ENCODE assay signal across 19 cellular contexts in genomic region chr11:10392680-10393079, GRCh38.
DNase-seq lines count a peak whose midpoint lies in the region; TF ChIP-seq lines count a peak whose summit lies in the region.
"Had no signal": no experiment of that assay in that cellular context is flagged by ENCODE, and none has a peak within 500 bp of the region (broad histone marks: within the 10 kb centered on the region; RNA-seq: fewer than 3 reads in every experiment).

No MANE protein-coding gene starts in this region.

- peak overlapping the region; percentile 14 for H3K4me2 ChIP-seq in GM23248 (ENCODE audit: unreplicated experiment)

- H2AFZ ChIP-seq in GM23248 = peak overlapping the region; percentile 3; the same call in 1 of the 2 replicates

- no peaks in the 10 kb centered on the region for H3K27me3 ChIP-seq in GM23248 (replicated peaks; ENCODE audit: insufficient read depth)
- H3K27me3 ChIP-seq in adipocyte (replicated peaks; ENCODE audit: control insufficient read depth, insufficient read depth, low read length) = no peaks in the 10 kb centered on the region
- H3K27me3 ChIP-seq in stomach smooth muscle (ENCODE audit: control insufficient read depth in 1 of 2, insufficient read depth in 2 of 2, low read length in 2 of 2) = no peaks in the 10 kb centered on the region
- no peaks in the 10 kb centered on the region for H3K27me3 ChIP-seq in sigmoid colon
- H3K27me3 ChIP-seq: BLaER1 treated with 17β-estradiol and CSF1 and Interleukin-3, amounts not matched to agents 10 nM and 100 nM; breast epithelium had no signal

- H3F3A ChIP-seq in GM23248 (ENCODE audit: insufficient read depth) = peaks cover 44% of the 10 kb centered on the region

- H3K27ac ChIP-seq in GM23248 = peak overlapping the region; percentile 80
- peak overlapping the region; percentile 58 for H3K27ac ChIP-seq in stomach smooth muscle (ENCODE audit: low read length)
- peak overlapping the region in 1 of 4 donors; percentile 45 for H3K27ac ChIP-seq in sigmoid colon
- H3K27ac ChIP-seq: breast epithelium had no signal

- 8 to 9% methylated on average over 6 of the region's 6 CpGs for WGBS in GM23248 (ENCODE audit: low coverage in 1 of 2, low lambda C conversion rate in 2 of 2, missing lambda C conversion rate in 2 of 2), 2 experiments
- WGBS in sigmoid colon, 2 donors = 89 to 91% methylated on average over 6 of the region's 6 CpGs

- H3K9me3 ChIP-seq in GM23248 (ENCODE audit: low read depth) (no peaks in the 10 kb centered on the region), adipocyte (ENCODE audit: control insufficient read depth, low read length) (no peaks in the 10 kb centered on the region), stomach smooth muscle (ENCODE audit: control insufficient read depth in 2 of 2, low read length in 2 of 2) (no peaks in the 10 kb centered on the region), sigmoid colon (no peaks in the 10 kb centered on the region)
- H3K9me3 ChIP-seq: BLaER1 treated with 17β-estradiol and CSF1 and Interleukin-3, amounts not matched to agents 10 nM and 100 nM; breast epithelium had no signal

- H3K4me3 ChIP-seq in GM23248 = no peak overlapping the region
- no peak overlapping the region for H3K4me3 ChIP-seq in adipocyte (ENCODE audit: low read length)
- H3K4me3 ChIP-seq in fibroblast of mammary gland (ENCODE audit: control insufficient read depth, low read depth, low read length) = no peak overlapping the region
- H3K4me3 ChIP-seq in stomach smooth muscle (ENCODE audit: low read length in 2 of 2) = no peak overlapping the region
- no peak overlapping the region for H3K4me3 ChIP-seq in sigmoid colon
- H3K4me3 ChIP-seq: BLaER1 treated with 17β-estradiol and CSF1 and Interleukin-3, amounts not matched to agents 10 nM and 100 nM; breast epithelium had no signal

- H3K9ac ChIP-seq in GM23248 (peak overlapping the region; percentile 49), adipocyte (ENCODE audit: low read length) (peak overlapping the region; percentile 49), stomach smooth muscle (ENCODE audit: low read length in 2 of 2) (no peak overlapping the region)
- H3K9ac ChIP-seq: BLaER1 treated with 17β-estradiol and CSF1 and Interleukin-3, amounts not matched to agents 10 nM and 100 nM had no signal

- H3K36me3 ChIP-seq in GM23248 (ENCODE audit: low read depth) (no peaks in the 10 kb centered on the region), adipocyte (ENCODE audit: control insufficient read depth, insufficient read depth, low read length, severe bottlenecking) (no peaks in the 10 kb centered on the region), stomach smooth muscle (ENCODE audit: control insufficient read depth in 2 of 2, insufficient read depth in 2 of 2, low read length in 2 of 2) (no peaks in the 10 kb centered on the region), sigmoid colon (no peaks in the 10 kb centered on the region)
- H3K36me3 ChIP-seq: BLaER1 treated with 17β-estradiol and CSF1 and Interleukin-3, amounts not matched to agents 10 nM and 100 nM; breast epithelium had no signal

- TF ChIP-seq POLR2A in sigmoid colon (IDR thresholded peaks at IDR 0.05) = no peak

- DNase-seq in GM23248 (peak; percentile 91), adipocyte (ENCODE audit: low read depth) (peak; percentile 78), fibroblast of mammary gland (ENCODE audit: low read depth) (peak; percentile 29), SHP77 (lab: John Stamatoyannopoulos, UW) (no peak), sigmoid colon (no peak)
- DNase-seq in stimulated activated CD4-positive, alpha-beta T cell treated with anti-CD3 and anti-CD28 coated beads, Interleukin-2, amount 100 ng/mL, for 48 hours = no peak
- DNase-seq: activated CD4-positive, alpha-beta memory T cell treated with anti-CD3 and anti-CD28 coated beads, Interleukin-2, amount 10 ng/mL, durations not matched to agents 7 days and 5 days; activated T-cell treated with anti-CD3 and anti-CD28 coated beads, Interleukin-2, amount 50 U/mL, for 24 hours; cortex of kidney; DMS 273 treated with DMSO at 0.1 percent for 48 hours; midbrain; NCI-H774; SIG-M5; stimulated activated CD4-positive, alpha-beta T cell treated with anti-CD3 and anti-CD28 coated beads, Interleukin-15, amount 100 ng/mL, for 24 hours; stimulated activated naive B cell treated with anti-CD40 and anti-IgM and Interleukin-4, amounts not matched to agents 10 μg/mL and 1 μg/mL and 100 μg/mL, for 72 hours; T-helper 1 cell had no signal

- in situ Hi-C loops in GM23248 (cut with MboI) = no loop called here

- TF ChIP-seq EP300 in sigmoid colon (IDR thresholded peaks at IDR 0.05) = no peak

- no peaks in the 10 kb centered on the region for H3K79me2 ChIP-seq in GM23248 (ENCODE audit: insufficient read depth)

- H3K4me1 ChIP-seq in GM23248 (ENCODE audit: insufficient read depth) (peaks cover 68% of the 10 kb centered on the region), adipocyte (ENCODE audit: control insufficient read depth, insufficient read depth, low read length) (peaks cover 72% of the 10 kb centered on the region), stomach smooth muscle (ENCODE audit: control insufficient read depth, insufficient read depth, low read length) (peaks cover 48% of the 10 kb centered on the region), sigmoid colon (peaks cover 0 to 27% (median 25%) of the 10 kb centered on the region in 4 donors)
- H3K4me1 ChIP-seq: breast epithelium had no signal

- H4K20me1 ChIP-seq in GM23248 (ENCODE audit: insufficient read depth) = no peaks in the 10 kb centered on the region
- H4K20me1 ChIP-seq: BLaER1 treated with 17β-estradiol and CSF1 and Interleukin-3, amounts not matched to agents 10 nM and 100 nM had no signal

- intact Hi-C loops in sigmoid colon (cut with DNase I) = no loop called here

- TF ChIP-seq CTCF in fibroblast of mammary gland (conservative IDR thresholded peaks at IDR 0.05; ENCODE audit: control insufficient read depth, insufficient read depth, low read depth, low read length) (no peak), sigmoid colon (IDR thresholded peaks at IDR 0.05) (no peak)

- no peaks in the 10 kb centered on the region for H3K9me2 ChIP-seq in GM23248 (ENCODE audit: insufficient read depth)

Comparison
In these comparisons a context has a peak if more than half of its experiments do, and no peak if none do; other contexts are left out.
1. DNase-seq: peak in GM23248 (single experiment), adipocyte (single experiment) and fibroblast of mammary gland (single experiment); none in SHP77 (0 of 2), stimulated activated CD4-positive, alpha-beta T cell treated with anti-CD3 and anti-CD28 coated beads, Interleukin-2, amount 100 ng/mL, for 48 hours (0 of 2) and sigmoid colon (single experiment).
2. H3K9ac ChIP-seq: peak in GM23248 (single experiment) and adipocyte (single experiment); none in stomach smooth muscle (0 of 2).